21 cellular contexts compared by ENCODE assay signal in genomic region chr3:101281616-101282015, GRCh38.
"Had no signal": no experiment of that assay in that cellular context is flagged by ENCODE, and none has a peak within 500 bp of the region (broad histone marks: within the 10 kb centered on the region; RNA-seq: fewer than 3 reads in every experiment).

No MANE protein-coding gene starts in this region.

- DNase-seq: activated CD4-positive, alpha-beta T cell treated with anti-CD3 and anti-CD28 coated beads, Interleukin-2, amount 50 U/mL, for 1 hour; activated CD4-positive, CD25-positive, alpha-beta regulatory T cell treated with anti-CD3 and anti-CD28 coated beads, Interleukin-2, amount 50 U/mL, for 72 hours; activated CD8-positive, alpha-beta T cell treated with anti-CD3 and anti-CD28 coated beads, Interleukin-2, amount 10 ng/mL, durations not matched to agents 7 days and 5 days; cerebellar nuclear complex; endodermal cell; esophagus squamous epithelium; gastrocnemius medialis; hypothalamus; occipital lobe; sigmoid colon; spleen; stimulated activated CD4-positive, alpha-beta T cell treated with anti-CD3 and anti-CD28 coated beads, Interleukin-4, amount 100 ng/mL, for 1 hour; stimulated activated naive CD4-positive, alpha-beta T cell treated with Interleukin-2 at 50 U/mL for 16 hours; T-helper 2 cell; upper lobe of left lung had no signal

- H3K27ac Mint-ChIP-seq: activated CD8-positive, alpha-beta T cell treated with anti-CD3 and anti-CD28 coated beads, Interleukin-2, amount 10 ng/mL, durations not matched to agents 7 days and 5 days; activated naive CD4-positive, alpha-beta T cell treated with anti-CD3 and anti-CD28 coated beads, Interleukin-2, amount 50 U/mL, for 72 hours; activated T-helper 1 cell treated with anti-CD3 and anti-CD28 coated beads, Interleukin-12 subunit alpha, Interleukin-12 subunit beta, Interleukin-2, Interleukin-4 antibody, amounts not matched to agents 30 ng/mL and 10 ng/mL and 1 ng/mL, durations not matched to agents 14 hours and 24 hours and 36 hours; endodermal cell had no signal

- H3K4me3 Mint-ChIP-seq: activated CD8-positive, alpha-beta T cell treated with anti-CD3 and anti-CD28 coated beads, Interleukin-2, amount 10 ng/mL, durations not matched to agents 7 days and 5 days; activated T-helper 1 cell treated with anti-CD3 and anti-CD28 coated beads, Interleukin-12 subunit alpha, Interleukin-12 subunit beta, Interleukin-2, Interleukin-4 antibody, amounts not matched to agents 30 ng/mL and 10 ng/mL and 1 ng/mL, durations not matched to agents 14 hours and 24 hours and 36 hours; endodermal cell had no signal

- H3K4me3 ChIP-seq: ascending aorta, coronary artery, esophagus squamous epithelium, gastrocnemius medialis, sigmoid colon, spleen, upper lobe of left lung had no signal

- H3K36me3 Mint-ChIP-seq: activated naive CD4-positive, alpha-beta T cell treated with anti-CD3 and anti-CD28 coated beads, Interleukin-2, amount 50 U/mL, for 72 hours had no signal

- FAIRE-seq: bronchial epithelial cell had no signal

- H3K36me3 ChIP-seq: ascending aorta, esophagus squamous epithelium, gastrocnemius medialis, sigmoid colon, spleen, upper lobe of left lung had no signal

- H3K9me3 ChIP-seq: ascending aorta, esophagus squamous epithelium, gastrocnemius medialis, sigmoid colon, spleen, upper lobe of left lung had no signal

- H3K27ac ChIP-seq: ascending aorta, coronary artery, esophagus squamous epithelium, gastrocnemius medialis, sigmoid colon, spleen, upper lobe of left lung, VCaP had no signal

- H3K9me3 Mint-ChIP-seq: activated naive CD4-positive, alpha-beta T cell treated with anti-CD3 and anti-CD28 coated beads, Interleukin-2, amount 50 U/mL, for 72 hours; activated T-helper 1 cell treated with anti-CD3 and anti-CD28 coated beads, Interleukin-12 subunit alpha, Interleukin-12 subunit beta, Interleukin-2, Interleukin-4 antibody, amounts not matched to agents 30 ng/mL and 10 ng/mL and 1 ng/mL, durations not matched to agents 14 hours and 24 hours and 36 hours; endodermal cell had no signal

- ATAC-seq: activated CD8-positive, alpha-beta T cell treated with anti-CD3 and anti-CD28 coated beads, Interleukin-2, amount 10 ng/mL, durations not matched to agents 7 days and 5 days; activated naive CD4-positive, alpha-beta T cell treated with anti-CD3 and anti-CD28 coated beads, Interleukin-2, amount 50 U/mL, for 72 hours; gastrocnemius medialis had no signal

- H3K27me3 ChIP-seq: ascending aorta, esophagus squamous epithelium, gastrocnemius medialis, sigmoid colon, spleen, upper lobe of left lung had no signal

- H3K4me1 ChIP-seq: ascending aorta, esophagus squamous epithelium, gastrocnemius medialis, sigmoid colon, spleen, upper lobe of left lung had no signal
